1 cellular context compared by ENCODE assay signal in genomic region chr2:202237787-202238233, GRCh38.
TF ChIP-seq lines count a peak whose summit lies in the region.

No MANE protein-coding gene starts in this region.

TF ChIP-seq in IMR-90, 13 proteins besides CTCF, POLR2A, EP300 and RAD21:
- TF ChIP-seq SMC3 (IDR thresholded peaks at IDR 0.05; ENCODE audit: low read depth, low read length) (0 out of 2 replicates have a peak, but pooled peaks have one; percentile 2), RFX5 (IDR thresholded peaks at IDR 0.05; ENCODE audit: low read depth, low read length) (no peak)
